21 cellular contexts compared by ENCODE assay signal in genomic region chr11:58046231-58046630, GRCh38. TPM values are rescaled to one million over a fixed set of nuclear protein-coding genes. Genes with fewer than 3 reads are reported as not detected.
A peak's percentile ranks its signal among the peaks of the same experiment; 100 is the strongest.
DNase-seq lines count a peak whose midpoint lies in the region; ATAC-seq, FAIRE-seq and TF ChIP-seq lines count a peak whose summit lies in the region.
"Had no signal": no experiment of that assay in that cellular context is flagged by ENCODE, and none has a peak within 500 bp of the region (broad histone marks: within the 10 kb centered on the region; RNA-seq: fewer than 3 reads in every experiment).

No MANE protein-coding gene starts in this region.

- H3K9me1 ChIP-seq in IMR-90 (ENCODE audit: insufficient read depth, low read length) = no peaks in the 10 kb centered on the region

- H2BK120ac ChIP-seq in IMR-90 (ENCODE audit: low read depth, low read length) = 0 out of 2 replicates have a peak overlapping the region, but pooled peaks have one; percentile 48

- H3K9ac ChIP-seq in GM23248 (no peak overlapping the region), IMR-90 (ENCODE audit: low read depth, low read length) (no peak overlapping the region)

- ATAC-seq in IMR-90 (ENCODE audit: low read depth) (peak; percentile 49), foreskin keratinocyte (peak; percentile 56)
- ATAC-seq: A549, HCT116 had no signal

- H4K20me1 ChIP-seq in GM23248 (ENCODE audit: insufficient read depth) = no peaks in the 10 kb centered on the region
- no peaks in the 10 kb centered on the region for H4K20me1 ChIP-seq in IMR-90 (ENCODE audit: insufficient read depth, low read length)

- TF ChIP-seq CTCF in IMR-90 (conservative IDR thresholded peaks at IDR 0.05; ENCODE audit: low read depth, low read length) (no peak), epithelial cell of esophagus (IDR thresholded peaks at IDR 0.05; ENCODE audit: insufficient read depth, low read depth, low read length, missing control alignments) (no peak), foreskin keratinocyte (conservative IDR thresholded peaks at IDR 0.05) (no peak)

- H4K5ac ChIP-seq in IMR-90 (ENCODE audit: low read depth, low read length) = no peak overlapping the region

- no peaks in the 10 kb centered on the region for H3K27me3 ChIP-seq in GM23248 (replicated peaks; ENCODE audit: insufficient read depth)
- no peaks in the 10 kb centered on the region for H3K27me3 ChIP-seq in IMR-90 (ENCODE audit: control insufficient read depth, insufficient read depth, low read length)
- H3K27me3 ChIP-seq in foreskin keratinocyte = no peaks in the 10 kb centered on the region

- no peak overlapping the region for H4K91ac ChIP-seq in IMR-90 (ENCODE audit: insufficient read depth, low read depth, low read length)

- H2AFZ ChIP-seq in GM23248 (no peak overlapping the region), IMR-90 (replicated peaks; ENCODE audit: low read length, poor library complexity) (no peak overlapping the region)

- TF ChIP-seq POLR2A in IMR-90 (IDR thresholded peaks at IDR 0.05; ENCODE audit: low read depth, low read length) (no peak), GM12891 (IDR thresholded peaks at IDR 0.05; ENCODE audit: low read depth, low read length) (no peak)

- no peak overlapping the region for H3K4me2 ChIP-seq in GM23248 (ENCODE audit: unreplicated experiment)
- no peak overlapping the region for H3K4me2 ChIP-seq in IMR-90 (ENCODE audit: low read depth, low read length)
- H3K4me2 ChIP-seq: A549 had no signal

- DNase-seq in GM23248 = peak; percentile 13
- no peak for DNase-seq in IMR-90
- peak; percentile 58 for DNase-seq in epithelial cell of esophagus (ENCODE audit: low read depth)
- DNase-seq in foreskin keratinocyte = peak; percentile 63 to 93
- no peak for DNase-seq in GM12891 (ENCODE audit: insufficient read length, low spot score)
- no peak for DNase-seq in COR-L47 (lab: John Stamatoyannopoulos, UW)
- no peak for DNase-seq in amygdala (lab: John Stamatoyannopoulos, UW)
- DNase-seq: 8988T; ACHN; C1 segment of cervical spinal cord; Caco-2; CD4-positive, alpha-beta memory T cell; DMS153; DND-41; H9 had no signal

- no peaks in the 10 kb centered on the region for H3K9me3 ChIP-seq in GM23248 (ENCODE audit: low read depth)
- H3K9me3 ChIP-seq in IMR-90 (ENCODE audit: control insufficient read depth, insufficient read depth, low read length) = no peaks in the 10 kb centered on the region
- H3K9me3 ChIP-seq: A549, Caco-2 had no signal

- dilution Hi-C loops in IMR-90 (cut with HindIII; ENCODE audit: low sequenced_read_pairs, unreplicated experiment) = no loop called here

- no peaks in the 10 kb centered on the region for H3K9me2 ChIP-seq in GM23248 (ENCODE audit: insufficient read depth)

- H3K27ac ChIP-seq in GM23248 (no peak overlapping the region), IMR-90 (ENCODE audit: insufficient read depth, low read length) (no peak overlapping the region), foreskin keratinocyte (peak overlapping the region; percentile 50)
- H3K27ac ChIP-seq: A549 had no signal

- no peak overlapping the region for H2AK5ac ChIP-seq in IMR-90 (ENCODE audit: low read depth, low read length)

- POLR2A ChIA-PET in IMR-90 (lab: Charles Lee; ENCODE audit: unreplicated experiment) = no interaction called here

- no peak overlapping the region; the same call in 1 of the 2 replicates for H3K18ac ChIP-seq in IMR-90 (ENCODE audit: low read depth, low read length)

- H2BK15ac ChIP-seq in IMR-90 (ENCODE audit: low read depth, low read length) = 0 out of 3 replicates have a peak overlapping the region, but pooled peaks have one; percentile 1

- no peak overlapping the region for H3K56ac ChIP-seq in IMR-90 (ENCODE audit: extremely low read depth, insufficient read depth, low read length)

- 0 out of 2 replicates have a peak overlapping the region, but pooled peaks have one; percentile 14 for H2BK20ac ChIP-seq in IMR-90 (ENCODE audit: low read depth, low read length)

- no peaks in the 10 kb centered on the region for H3F3A ChIP-seq in GM23248 (ENCODE audit: insufficient read depth)

- no peak overlapping the region for H2BK5ac ChIP-seq in IMR-90 (ENCODE audit: low read depth, low read length, poor library complexity, severe bottlenecking)

- H3K14ac ChIP-seq in IMR-90 (replicated peaks; ENCODE audit: low read depth, low read length) = no peak overlapping the region

- H3K23ac ChIP-seq in IMR-90 (ENCODE audit: low read depth, low read length) = no peak overlapping the region

- TF ChIP-seq RAD21 in IMR-90 (IDR thresholded peaks at IDR 0.05; ENCODE audit: low read length) = no peak

- no peak overlapping the region for H4K8ac ChIP-seq in IMR-90 (ENCODE audit: low read depth in 2 of 2, low read length in 2 of 2)

- no peaks in the 10 kb centered on the region for H3K36me3 ChIP-seq in GM23248 (ENCODE audit: low read depth)
- no peaks in the 10 kb centered on the region for H3K36me3 ChIP-seq in IMR-90 (ENCODE audit: control insufficient read depth, insufficient read depth, low read length)

- H3K4ac ChIP-seq in IMR-90 (ENCODE audit: low read depth, low read length) = no peak overlapping the region

- H3K79me1 ChIP-seq in IMR-90 (ENCODE audit: low read depth in 1 of 2, low read length in 2 of 2) = no peaks in the 10 kb centered on the region

- in situ Hi-C loops in GM23248 (cut with MboI) (no loop called here), IMR-90 (cut with MboI; ENCODE audit: low sequenced_read_pairs) (no loop called here)

- H3K4me3 ChIP-seq in GM23248 (no peak overlapping the region), IMR-90 (ENCODE audit: insufficient read depth, low read depth, low read length) (no peak overlapping the region), epithelial cell of esophagus (ENCODE audit: low read length) (no peak overlapping the region)
- H3K4me3 ChIP-seq: A549 had no signal

- FAIRE-seq in GM12891 (lab: Jason Lieb, UNC) = no peak
- FAIRE-seq: A549, G401.6, GM19239 had no signal

- intact Hi-C loops in IMR-90 (cut with micrococcal nuclease) = no loop called here

- no TSS peak for BruUV-seq in IMR-90 (replicated peaks; lab: Mats Ljungman, UMichigan)

- no peaks in the 10 kb centered on the region for H3K79me2 ChIP-seq in GM23248 (ENCODE audit: insufficient read depth)

- H2AK9ac ChIP-seq in IMR-90 (replicated peaks; ENCODE audit: low read depth, low read length, poor library complexity) = peak overlapping the region; percentile 10

- H3K4me1 ChIP-seq in GM23248 (ENCODE audit: insufficient read depth) (no peaks in the 10 kb centered on the region), IMR-90 (ENCODE audit: control insufficient read depth, insufficient read depth, low read length) (no peaks in the 10 kb centered on the region; the same call in 1 of the 2 replicates), foreskin keratinocyte (peaks cover 6% of the 10 kb centered on the region)
- H3K4me1 ChIP-seq: A549 had no signal

- WGBS in GM23248 (ENCODE audit: low coverage in 1 of 2, low lambda C conversion rate in 2 of 2, missing lambda C conversion rate in 2 of 2), 2 experiments = 7 to 8% methylated on average over 3 of the region's 3 CpGs
- WGBS in IMR-90 (ENCODE audit: extremely low coverage in 2 of 2, insufficient read length in 1 of 2), 2 experiments = no CpG with 5 or more reads among the region's 3 CpGs

- CTCF ChIA-PET in IMR-90 (lab: Yijun Ruan, JAX) = no interaction called here

TF ChIP-seq in IMR-90, 13 proteins besides CTCF, POLR2A, EP300 and RAD21:
- TF ChIP-seq, protein P1, sequence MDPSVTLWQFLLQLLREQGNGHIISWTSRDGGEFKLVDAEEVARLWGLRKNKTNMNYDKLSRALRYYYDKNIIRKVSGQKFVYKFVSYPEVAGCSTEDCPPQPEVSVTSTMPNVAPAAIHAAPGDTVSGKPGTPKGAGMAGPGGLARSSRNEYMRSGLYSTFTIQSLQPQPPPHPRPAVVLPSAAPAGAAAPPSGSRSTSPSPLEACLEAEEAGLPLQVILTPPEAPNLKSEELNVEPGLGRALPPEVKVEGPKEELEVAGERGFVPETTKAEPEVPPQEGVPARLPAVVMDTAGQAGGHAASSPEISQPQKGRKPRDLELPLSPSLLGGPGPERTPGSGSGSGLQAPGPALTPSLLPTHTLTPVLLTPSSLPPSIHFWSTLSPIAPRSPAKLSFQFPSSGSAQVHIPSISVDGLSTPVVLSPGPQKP (IDR thresholded peaks at IDR 0.05; ENCODE audit: borderline replicate concordance, low read depth, low read length) = no peak

TF ChIP-seq in GM12891, 5 proteins besides CTCF, POLR2A, EP300 and RAD21:
- TF ChIP-seq SPI1 (IDR thresholded peaks at IDR 0.05; ENCODE audit: low read depth, low read length) (no peak), PAX5 (IDR thresholded peaks at IDR 0.05; ENCODE audit: insufficient read depth, low read length, severe bottlenecking) (no peak), POLR2AphosphoS5 (IDR thresholded peaks at IDR 0.05; ENCODE audit: low read depth, low read length) (no peak), TAF1 (IDR thresholded peaks at IDR 0.05; ENCODE audit: low read depth, low read length) (no peak), POU2F2 (IDR thresholded peaks at IDR 0.05; ENCODE audit: low read depth, low read length) (no peak)

RNA-seq across cellular contexts. Expression of gene OR6Q1, which starts 15.5 kb away (rescaled TPM):
- total RNA-seq in GM23248 (2014; rRNA removed; shearing (Covaris generic)) = not detected in 2 replicates
- not detected in 2 replicates for polyA plus RNA-seq in GM23248 (2016; fragmentation: Nextera tagmentation; extraction: Ambion mirVana)
- total RNA-seq in IMR-90 (2012; rRNA removed) = not detected in 2 replicates
- polyA plus RNA-seq in IMR-90 (2012; rRNA removed) = not detected in 2 replicates
- not detected in 2 replicates for polyA plus RNA-seq in IMR-90 (2012; cell fraction: cytosol; rRNA removed)
- polyA plus RNA-seq in IMR-90 (2012; cell fraction: nucleus; rRNA removed; ENCODE audit: low replicate concordance) = not detected in 2 replicates
- not detected in 2 replicates for total RNA-seq in foreskin keratinocyte
- not detected in 2 replicates for polyA plus RNA-seq in foreskin keratinocyte
- not detected for polyA plus RNA-seq in GM12891 (2012; ENCODE audit: low read depth, missing spikeins)
- total RNA-seq: Caco-2; CD4-positive, alpha-beta memory T cell; H4; H9 had no signal
- polyA plus RNA-seq: A549; BJ; CD4-positive, alpha-beta memory T cell had no signal

RNA-seq across cellular contexts. Expression of gene OR9Q1, which starts 22.6 kb away (rescaled TPM):
- total RNA-seq in GM23248 (2014; rRNA removed; shearing (Covaris generic)) = not detected in 2 replicates
- polyA plus RNA-seq in GM23248 (2016; fragmentation: Nextera tagmentation; extraction: Ambion mirVana) (not detected in 2 replicates), IMR-90 (2012; rRNA removed) (not detected in 2 replicates), foreskin keratinocyte (not detected in 2 replicates)
- total RNA-seq in IMR-90 (2012; rRNA removed) (not detected in 2 replicates), foreskin keratinocyte (not detected in 2 replicates)
- polyA plus RNA-seq in IMR-90 (2012; cell fraction: cytosol; rRNA removed) = not detected in 2 replicates
- not detected in 2 replicates for polyA plus RNA-seq in IMR-90 (2012; cell fraction: nucleus; rRNA removed; ENCODE audit: low replicate concordance)
- not detected for polyA plus RNA-seq in GM12891 (2012; ENCODE audit: low read depth, missing spikeins)
- total RNA-seq: Caco-2; CD4-positive, alpha-beta memory T cell; H4; H9 had no signal
- polyA plus RNA-seq: A549; BJ; CD4-positive, alpha-beta memory T cell had no signal

Comparison
In these comparisons a context has a peak if more than half of its experiments do, and no peak if none do; other contexts are left out.
1. DNase-seq: peak in GM23248 (single experiment), epithelial cell of esophagus (single experiment) and foreskin keratinocyte (2 of 2); none in IMR-90 (single experiment), GM12891 (single experiment), COR-L47 (single experiment) and amygdala (0 of 56).